27 cellular contexts compared by ENCODE assay signal in the genomic region with DNA sequence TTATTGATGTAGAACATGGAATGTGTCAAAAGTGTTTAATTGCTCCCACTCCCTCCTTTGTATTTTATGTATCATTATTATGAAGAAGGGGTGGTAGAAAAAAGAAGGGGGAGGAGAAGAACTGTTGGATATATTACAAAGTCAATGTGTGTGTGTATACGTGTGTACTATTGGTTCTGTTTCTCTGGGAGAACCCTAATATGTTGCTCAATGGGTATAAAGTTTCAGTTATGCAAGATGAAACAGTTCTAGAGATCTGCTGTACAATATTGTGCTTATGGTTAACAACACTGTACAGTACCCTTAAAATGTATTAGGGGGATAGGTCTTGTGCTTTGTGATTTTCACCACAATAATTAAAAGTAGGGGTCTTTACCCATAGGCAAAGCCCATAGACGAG.
"Had no signal": no experiment of that assay in that cellular context is flagged by ENCODE, and none has a peak within 500 bp of the region (broad histone marks: within the 10 kb centered on the region; RNA-seq: fewer than 3 reads in every experiment).

No MANE protein-coding gene starts in this region.

- DNase-seq: dorsolateral prefrontal cortex; effector CD4-positive, alpha-beta T cell; foreskin melanocyte; glutamatergic neuron; heart right ventricle; hippocampal formation; immature natural killer cell; mesendoderm; midbrain; naive thymus-derived CD4-positive, alpha-beta T cell; sigmoid colon; spleen; stimulated activated CD4-positive, alpha-beta T cell treated with anti-CD3 and anti-CD28 coated beads, Interleukin-4, amount 100 ng/mL, for 4 hours; stimulated activated naive CD8-positive, alpha-beta T cell treated with anti-CD3 and anti-CD28 coated beads, Interleukin-15, Interleukin-2, amounts not matched to agents 100 U/mL and 50 U/mL, for 24 hours; substantia nigra; testis; tibial artery had no signal

- H3K27ac ChIP-seq: dorsolateral prefrontal cortex, heart right ventricle, neural progenitor cell, prostate gland, right atrium auricular region, sigmoid colon, spleen, testis, tibial artery had no signal

- ATAC-seq: esophagus mucosa; heart right ventricle; naive thymus-derived CD4-positive, alpha-beta T cell; stimulated activated memory B cell treated with anti-CD40 and anti-IgM and Interleukin-4, amounts not matched to agents 10 μg/mL and 1 μg/mL and 100 μg/mL, for 72 hours; stimulated activated naive CD8-positive, alpha-beta T cell treated with anti-CD3 and anti-CD28 coated beads, Interleukin-15, Interleukin-2, amounts not matched to agents 100 U/mL and 50 U/mL, for 24 hours had no signal

- H3K9me3 Mint-ChIP-seq: immature natural killer cell; naive thymus-derived CD4-positive, alpha-beta T cell; nephron; neural progenitor cell; stimulated activated memory B cell treated with anti-CD40 and anti-IgM and Interleukin-4, amounts not matched to agents 10 μg/mL and 1 μg/mL and 100 μg/mL, for 72 hours; type B pancreatic cell had no signal

- H3K4me3 Mint-ChIP-seq: immature natural killer cell; naive thymus-derived CD4-positive, alpha-beta T cell; nephron; neural progenitor cell; stimulated activated memory B cell treated with anti-CD40 and anti-IgM and Interleukin-4, amounts not matched to agents 10 μg/mL and 1 μg/mL and 100 μg/mL, for 72 hours; type B pancreatic cell had no signal

- H3K4me2 ChIP-seq: neural progenitor cell had no signal

- H3K4me1 Mint-ChIP-seq: nephron, neural progenitor cell had no signal

- H3K36me3 Mint-ChIP-seq: neural progenitor cell, type B pancreatic cell had no signal

- H3K4me1 ChIP-seq: heart right ventricle, neural progenitor cell, prostate gland, right atrium auricular region, sigmoid colon, testis had no signal

- H3K27me3 ChIP-seq: dorsolateral prefrontal cortex, heart right ventricle, neural progenitor cell, right atrium auricular region, sigmoid colon, spleen, testis, tibial artery had no signal

- H3K27me3 Mint-ChIP-seq: naive thymus-derived CD4-positive, alpha-beta T cell; stimulated activated memory B cell treated with anti-CD40 and anti-IgM and Interleukin-4, amounts not matched to agents 10 μg/mL and 1 μg/mL and 100 μg/mL, for 72 hours; type B pancreatic cell had no signal

- H2AFZ ChIP-seq: neural progenitor cell had no signal

- FAIRE-seq: colon, keratinocyte had no signal

- H3K4me3 ChIP-seq: dorsolateral prefrontal cortex, heart right ventricle, neural progenitor cell, prostate gland, right atrium auricular region, sigmoid colon, skin epidermis, spleen, testis, tibial artery had no signal

- H3K36me3 ChIP-seq: heart right ventricle, neural progenitor cell, prostate gland, right atrium auricular region, sigmoid colon, spleen, tibial artery had no signal

- H3K27ac Mint-ChIP-seq: immature natural killer cell; naive thymus-derived CD4-positive, alpha-beta T cell; nephron; neural progenitor cell; stimulated activated memory B cell treated with anti-CD40 and anti-IgM and Interleukin-4, amounts not matched to agents 10 μg/mL and 1 μg/mL and 100 μg/mL, for 72 hours; type B pancreatic cell had no signal

- H3K9me3 ChIP-seq: heart right ventricle, prostate gland, right atrium auricular region, sigmoid colon, spleen, testis, tibial artery had no signal

- H3K9ac ChIP-seq: neural progenitor cell had no signal
